Comparison of ENCODE assay signal across 24 cellular contexts in genomic region chr14:22296088-22296487, GRCh38.
"Had no signal": no experiment of that assay in that cellular context is flagged by ENCODE, and none has a peak within 500 bp of the region (broad histone marks: within the 10 kb centered on the region; RNA-seq: fewer than 3 reads in every experiment).

No MANE protein-coding gene starts in this region.

- H3K27me3 ChIP-seq: breast epithelium, colonic mucosa, pancreas, suprapubic skin, tibial nerve, uterus had no signal

- H3K4me3 Mint-ChIP-seq: activated B cell treated with CpG ODN at 0.5 μM for 24 hours; activated CD4-positive, alpha-beta T cell treated with anti-CD3 and anti-CD28 coated beads for 36 hours; activated naive CD8-positive, alpha-beta T cell treated with anti-CD3 and anti-CD28 coated beads for 36 hours; activated T-cell treated with anti-CD3 and anti-CD28 coated beads, Interleukin-2, amount 50 U/mL, for 4 hours; central memory CD8-positive, alpha-beta T cell; nephron; stimulated activated effector memory CD8-positive, alpha-beta T cell treated with anti-CD3 and anti-CD28 coated beads, Interleukin-12 subunit alpha, Interleukin-12 subunit beta, amount 100 ng/mL, for 72 hours had no signal

- DNase-seq: activated B cell treated with CpG ODN at 0.5 μM for 24 hours; activated CD4-positive, alpha-beta T cell treated with anti-CD3 and anti-CD28 coated beads for 36 hours; activated CD4-positive, alpha-beta T cell treated with anti-CD3 and anti-CD28 coated beads, Interleukin-2, amount 50 U/mL, for 4 hours; activated CD8-positive, alpha-beta memory T cell treated with anti-CD3 and anti-CD28 coated beads, Interleukin-2, amount 50 U/mL, for 48 hours; activated naive CD4-positive, alpha-beta T cell; activated naive CD8-positive, alpha-beta T cell treated with anti-CD3 and anti-CD28 coated beads for 36 hours; activated T-cell treated with anti-CD3 and anti-CD28 coated beads, Interleukin-2, amount 50 U/mL, for 4 hours; colonic mucosa; heart right ventricle; kidney; left ventricle myocardium inferior; pancreas; right cardiac atrium; stimulated activated CD4-positive, alpha-beta T cell treated with anti-CD3 and anti-CD28 coated beads, Interleukin-2, amount 100 ng/mL, for 24 hours; stomach; T1000; uterus had no signal

- H3K36me3 Mint-ChIP-seq: activated naive CD8-positive, alpha-beta T cell treated with anti-CD3 and anti-CD28 coated beads for 36 hours; stimulated activated effector memory CD8-positive, alpha-beta T cell treated with anti-CD3 and anti-CD28 coated beads, Interleukin-12 subunit alpha, Interleukin-12 subunit beta, amount 100 ng/mL, for 72 hours had no signal

- H3K36me3 ChIP-seq: breast epithelium, colonic mucosa, heart right ventricle, left ventricle myocardium inferior, pancreas, stomach, suprapubic skin, tibial nerve, uterus had no signal

- H3K4me1 Mint-ChIP-seq: activated B cell treated with CpG ODN at 0.5 μM for 24 hours; activated CD4-positive, alpha-beta T cell treated with anti-CD3 and anti-CD28 coated beads for 36 hours; activated naive CD8-positive, alpha-beta T cell treated with anti-CD3 and anti-CD28 coated beads for 36 hours; central memory CD8-positive, alpha-beta T cell; nephron; stimulated activated effector memory CD8-positive, alpha-beta T cell treated with anti-CD3 and anti-CD28 coated beads, Interleukin-12 subunit alpha, Interleukin-12 subunit beta, amount 100 ng/mL, for 72 hours had no signal

- H3K27me3 Mint-ChIP-seq: activated CD4-positive, alpha-beta T cell treated with anti-CD3 and anti-CD28 coated beads for 36 hours; activated naive CD8-positive, alpha-beta T cell treated with anti-CD3 and anti-CD28 coated beads for 36 hours; central memory CD8-positive, alpha-beta T cell had no signal

- H3K27ac Mint-ChIP-seq: activated B cell treated with CpG ODN at 0.5 μM for 24 hours; activated CD4-positive, alpha-beta T cell treated with anti-CD3 and anti-CD28 coated beads for 36 hours; activated naive CD8-positive, alpha-beta T cell treated with anti-CD3 and anti-CD28 coated beads for 36 hours; activated T-helper 2 cell treated with anti-CD3 and anti-CD28 coated beads, Interferon-gamma antibody, Interleukin-2, Interleukin-4, amounts not matched to agents 10 μg/mL and 5 μg/mL and 100 μg/mL, durations not matched to agents 14 hours and 24 hours and 36 hours; stimulated activated effector memory CD8-positive, alpha-beta T cell treated with anti-CD3 and anti-CD28 coated beads, Interleukin-12 subunit alpha, Interleukin-12 subunit beta, amount 100 ng/mL, for 72 hours had no signal

- H3K4me3 ChIP-seq: breast epithelium, colonic mucosa, heart right ventricle, left ventricle myocardium inferior, pancreas, stomach, suprapubic skin, tibial nerve, uterus had no signal

- H3K9me3 ChIP-seq: breast epithelium, colonic mucosa, heart right ventricle, left ventricle myocardium inferior, pancreas, stomach, suprapubic skin, tibial nerve, uterus had no signal

- ATAC-seq: activated CD4-positive, alpha-beta T cell treated with anti-CD3 and anti-CD28 coated beads for 36 hours; activated T-cell treated with anti-CD3 and anti-CD28 coated beads, Interleukin-2, amount 50 U/mL, for 4 hours; heart right ventricle; right cardiac atrium; stimulated activated effector memory CD8-positive, alpha-beta T cell treated with anti-CD3 and anti-CD28 coated beads, Interleukin-12 subunit alpha, Interleukin-12 subunit beta, amount 100 ng/mL, for 72 hours had no signal

- H3K27ac ChIP-seq: breast epithelium, colonic mucosa, heart right ventricle, left ventricle myocardium inferior, pancreas, stomach, suprapubic skin, tibial nerve, uterus had no signal

- H3K4me1 ChIP-seq: breast epithelium, colonic mucosa, heart right ventricle, left ventricle myocardium inferior, suprapubic skin, tibial nerve, uterus had no signal

- H3K9me3 Mint-ChIP-seq: activated B cell treated with CpG ODN at 0.5 μM for 24 hours; activated naive CD8-positive, alpha-beta T cell treated with anti-CD3 and anti-CD28 coated beads for 36 hours; activated T-cell treated with anti-CD3 and anti-CD28 coated beads, Interleukin-2, amount 50 U/mL, for 4 hours; activated T-helper 2 cell treated with anti-CD3 and anti-CD28 coated beads, Interferon-gamma antibody, Interleukin-2, Interleukin-4, amounts not matched to agents 10 μg/mL and 5 μg/mL and 100 μg/mL, durations not matched to agents 14 hours and 24 hours and 36 hours; central memory CD8-positive, alpha-beta T cell; stimulated activated effector memory CD8-positive, alpha-beta T cell treated with anti-CD3 and anti-CD28 coated beads, Interleukin-12 subunit alpha, Interleukin-12 subunit beta, amount 100 ng/mL, for 72 hours had no signal
